In genomic region chr17:13981881-13982280, GRCh38 we compare ENCODE assay signal across 17 cellular contexts.
DNase-seq lines count a peak whose midpoint lies in the region; ATAC-seq and TF ChIP-seq lines count a peak whose summit lies in the region.
"Had no signal": no experiment of that assay in that cellular context is flagged by ENCODE, and none has a peak within 500 bp of the region (broad histone marks: within the 10 kb centered on the region; RNA-seq: fewer than 3 reads in every experiment).

No MANE protein-coding gene starts in this region.

- no peak for ATAC-seq in GM21786 (IDR thresholded peaks at IDR 0.05; ENCODE audit: unreplicated experiment)

- H4K20me1 ChIP-seq in neural progenitor cell (ENCODE audit: low read depth), result no peaks in the 10 kb centered on the region

- H3K27me3 ChIP-seq in neural progenitor cell, result no peaks in the 10 kb centered on the region
- H3K27me3 ChIP-seq: BE2C had no signal

- H3K36me3 ChIP-seq in neural progenitor cell, result no peaks in the 10 kb centered on the region
- H3K36me3 ChIP-seq: BE2C had no signal

- no peaks in the 10 kb centered on the region for H3K27me3 Mint-ChIP-seq in T-helper 2 cell treated with Interferon-gamma antibody and Interleukin-4, amounts not matched to agents 5 μg/mL and 100 μg/mL, for 36 hours (ENCODE audit: low read depth)
- H3K27me3 Mint-ChIP-seq in neural progenitor cell (ENCODE audit: insufficient read depth, low read depth) (peaks cover 12% of the 10 kb centered on the region), type B pancreatic cell (no peaks in the 10 kb centered on the region)
- H3K27me3 Mint-ChIP-seq: CD4-positive, CD25-positive, alpha-beta regulatory T cell had no signal

- H3F3A ChIP-seq in neural progenitor cell (ENCODE audit: low read depth), result no peaks in the 10 kb centered on the region

- peak overlapping the region; percentile 17 for H3K27ac Mint-ChIP-seq in T-helper 2 cell treated with Interferon-gamma antibody and Interleukin-4, amounts not matched to agents 5 μg/mL and 100 μg/mL, for 36 hours
- no peak overlapping the region for H3K27ac Mint-ChIP-seq in neural progenitor cell
- no peak overlapping the region for H3K27ac Mint-ChIP-seq in type B pancreatic cell
- H3K27ac Mint-ChIP-seq: CD8-positive, alpha-beta memory T cell; H9 had no signal

- no peak for DNase-seq in T-helper 2 cell treated with Interferon-gamma antibody and Interleukin-4, amounts not matched to agents 5 μg/mL and 100 μg/mL, for 36 hours (ENCODE audit: low spot score)
- DNase-seq in T-helper 2 cell (no peak), amniotic epithelial cell (ENCODE audit: low read depth) (peak; percentile 31), fibroblast of villous mesenchyme (ENCODE audit: low read depth) (peak; percentile 23), neural progenitor cell (ENCODE audit: low spot score) (no peak), type B pancreatic cell (ENCODE audit: extremely low spot score, unreplicated experiment) (no peak)
- DNase-seq: ACHN; BE2C; C1 segment of cervical spinal cord; CD4-positive, CD25-positive, alpha-beta regulatory T cell; CD8-positive, alpha-beta memory T cell; COR-L47; DMS 273 treated with DMSO at 0.1 percent for 48 hours; GDM1; GOT3; H9 had no signal

- no peak overlapping the region for H3K4me3 Mint-ChIP-seq in T-helper 2 cell treated with Interferon-gamma antibody and Interleukin-4, amounts not matched to agents 5 μg/mL and 100 μg/mL, for 36 hours
- no peak overlapping the region for H3K4me3 Mint-ChIP-seq in neural progenitor cell
- H3K4me3 Mint-ChIP-seq in type B pancreatic cell, result no peak overlapping the region
- H3K4me3 Mint-ChIP-seq: CD4-positive, CD25-positive, alpha-beta regulatory T cell; CD8-positive, alpha-beta memory T cell; H9 had no signal

- no peaks in the 10 kb centered on the region for H3K4me1 ChIP-seq in neural progenitor cell
- H3K4me1 ChIP-seq: BE2C had no signal

- H3K4me2 ChIP-seq in neural progenitor cell, result no peak overlapping the region

- H3K4me3 ChIP-seq in fibroblast of villous mesenchyme (ENCODE audit: low read depth, low read length) (no peak overlapping the region), neural progenitor cell (no peak overlapping the region)

- no peaks in the 10 kb centered on the region for H3K79me2 ChIP-seq in neural progenitor cell (ENCODE audit: low read depth)

- peaks cover 11% of the 10 kb centered on the region for H3K9me3 Mint-ChIP-seq in T-helper 2 cell treated with Interferon-gamma antibody and Interleukin-4, amounts not matched to agents 5 μg/mL and 100 μg/mL, for 36 hours
- peaks cover under 1% of the 10 kb centered on the region for H3K9me3 Mint-ChIP-seq in neural progenitor cell
- peaks cover 12% of the 10 kb centered on the region for H3K9me3 Mint-ChIP-seq in type B pancreatic cell
- H3K9me3 Mint-ChIP-seq: CD8-positive, alpha-beta memory T cell had no signal

- H3K36me3 Mint-ChIP-seq in T-helper 2 cell treated with Interferon-gamma antibody and Interleukin-4, amounts not matched to agents 5 μg/mL and 100 μg/mL, for 36 hours (ENCODE audit: low read depth), result peaks cover 46% of the 10 kb centered on the region
- H3K36me3 Mint-ChIP-seq in neural progenitor cell (peaks cover 13% of the 10 kb centered on the region), type B pancreatic cell (peaks cover 4% of the 10 kb centered on the region)

- no peaks in the 10 kb centered on the region for H3K9me3 ChIP-seq in neural progenitor cell (ENCODE audit: low read depth)
- H3K9me3 ChIP-seq: BE2C had no signal

- no peak for TF ChIP-seq CTCF in fibroblast of villous mesenchyme (IDR thresholded peaks at IDR 0.05; ENCODE audit: insufficient read depth, low read depth, low read length)
- no peak for TF ChIP-seq CTCF in neural progenitor cell (IDR thresholded peaks at IDR 0.05)
- TF ChIP-seq CTCF in type B pancreatic cell (conservative IDR thresholded peaks at IDR 0.05), result no peak

- peaks cover 18% of the 10 kb centered on the region for H3K4me1 Mint-ChIP-seq in T-helper 2 cell treated with Interferon-gamma antibody and Interleukin-4, amounts not matched to agents 5 μg/mL and 100 μg/mL, for 36 hours (ENCODE audit: low read depth)
- H3K4me1 Mint-ChIP-seq in neural progenitor cell, result no peaks in the 10 kb centered on the region
- peaks cover 26% of the 10 kb centered on the region for H3K4me1 Mint-ChIP-seq in type B pancreatic cell (ENCODE audit: unreplicated experiment)

- H3K9ac ChIP-seq in neural progenitor cell, result no peak overlapping the region

- no peak overlapping the region for H2AFZ ChIP-seq in neural progenitor cell (replicated peaks)

- no peak overlapping the region for H3K27ac ChIP-seq in neural progenitor cell

Comparison
In these comparisons a context has a peak if more than half of its experiments do, and no peak if none do; other contexts are left out.
1. DNase-seq: peak in amniotic epithelial cell (single experiment) and fibroblast of villous mesenchyme (single experiment); none in T-helper 2 cell treated with Interferon-gamma antibody and Interleukin-4, amounts not matched to agents 5 μg/mL and 100 μg/mL, for 36 hours (single experiment), T-helper 2 cell (0 of 5), neural progenitor cell (single experiment) and type B pancreatic cell (single experiment).